ENCODE assay signal across 17 cellular contexts in the genomic region with DNA sequence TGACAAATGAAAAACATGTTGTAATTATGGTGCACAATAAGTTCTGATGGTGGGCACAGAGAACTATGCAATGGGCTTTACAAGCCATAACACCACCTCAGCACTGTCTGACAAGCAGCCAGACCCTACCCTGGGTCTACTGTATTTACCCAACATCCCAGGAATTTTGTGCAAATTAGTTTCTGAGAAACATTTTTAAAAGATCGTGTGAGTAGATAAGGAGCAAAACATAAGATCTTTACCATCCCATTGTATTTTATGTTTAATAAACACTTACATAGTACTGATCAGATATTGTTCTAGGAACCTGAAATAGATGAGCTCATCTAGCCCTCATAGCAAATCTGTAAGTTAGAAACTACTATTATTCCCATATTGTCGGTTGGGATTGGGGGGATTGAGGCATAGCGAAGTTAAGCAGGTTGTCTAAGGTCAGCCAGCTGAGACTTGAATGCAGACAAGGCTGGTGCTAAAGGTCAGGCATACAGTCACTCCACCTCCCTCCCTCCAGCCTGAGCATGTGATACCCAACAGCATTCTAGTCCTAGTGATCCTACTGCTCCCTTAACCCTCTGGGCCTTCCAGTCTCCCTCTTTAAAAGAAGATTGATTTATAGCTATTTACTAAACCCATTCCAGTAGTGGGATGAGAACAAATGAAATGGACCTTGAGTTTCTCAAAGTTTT.
A peak's percentile ranks its signal among the peaks of the same experiment; 100 is the strongest.
DNase-seq lines count a peak whose midpoint lies in the region; ATAC-seq and TF ChIP-seq lines count a peak whose summit lies in the region.
"Had no signal": no experiment of that assay in that cellular context is flagged by ENCODE, and none has a peak within 500 bp of the region (broad histone marks: within the 10 kb centered on the region; RNA-seq: fewer than 3 reads in every experiment).

No MANE protein-coding gene starts in this region.

- no peak overlapping the region; the same call in 1 of the 2 replicates for H3K4me3 ChIP-seq in BLaER1
- no peak overlapping the region for H3K4me3 ChIP-seq in hepatocyte
- no peak overlapping the region for H3K4me3 ChIP-seq in mucosa of descending colon
- H3K4me3 ChIP-seq in colonic mucosa: no peak overlapping the region
- H3K4me3 ChIP-seq: SJCRH30 had no signal

- H3K27me3 Mint-ChIP-seq in nephron progenitor cell (ENCODE audit: low read depth, poor library complexity): no peaks in the 10 kb centered on the region

- peak overlapping the region; percentile 84 for H3K4me2 ChIP-seq in BLaER1
- no peak overlapping the region for H3K4me2 ChIP-seq in hepatocyte

- DNase-seq in HuH-7 (ENCODE audit: low spot score) (peak; percentile 64), hepatocyte (ENCODE audit: low spot score) (peak; percentile 52), mucosa of descending colon (no peak), colonic mucosa (no peak), AG20443 (ENCODE audit: low spot score) (no peak), nephron progenitor cell (no peak), COLO829 (ENCODE audit: low spot score) (no peak)
- DNase-seq: H9, MV-4-11, NCI-H1417 treated with DMSO at 0.1 percent for 48 hours, NCI-H2081 treated with DMSO at 0.1 percent for 48 hours, NCI-H524, RPMI8226, SJCRH30 had no signal

- no peaks in the 10 kb centered on the region for H3K79me2 ChIP-seq in hepatocyte

- H3K27ac ChIP-seq in BLaER1 (peak overlapping the region; percentile 88), hepatocyte (no peak overlapping the region), colonic mucosa (no peak overlapping the region)
- H3K27ac ChIP-seq: SJCRH30 had no signal

- no peaks in the 10 kb centered on the region for H4K20me1 ChIP-seq in BLaER1
- no peaks in the 10 kb centered on the region for H4K20me1 ChIP-seq in hepatocyte (ENCODE audit: insufficient read depth, poor library complexity, severe bottlenecking)

- H3K9me2 ChIP-seq in hepatocyte (replicated peaks; ENCODE audit: insufficient read depth): no peaks in the 10 kb centered on the region

- H3K36me3 ChIP-seq in BLaER1 (no peaks in the 10 kb centered on the region; the same call in 1 of the 2 replicates), hepatocyte (replicated peaks; ENCODE audit: insufficient read depth, low read depth) (no peaks in the 10 kb centered on the region), mucosa of descending colon (ENCODE audit: low read depth) (no peaks in the 10 kb centered on the region), colonic mucosa (no peaks in the 10 kb centered on the region)
- H3K36me3 ChIP-seq: SJCRH30 had no signal

- peaks cover 73% of the 10 kb centered on the region for H3K4me1 ChIP-seq in BLaER1
- H3K4me1 ChIP-seq in hepatocyte (ENCODE audit: insufficient read depth): no peaks in the 10 kb centered on the region
- no peaks in the 10 kb centered on the region for H3K4me1 ChIP-seq in mucosa of descending colon (ENCODE audit: low read depth)
- no peaks in the 10 kb centered on the region for H3K4me1 ChIP-seq in colonic mucosa
- H3K4me1 ChIP-seq: SJCRH30 had no signal

- TF ChIP-seq CTCF in hepatocyte (IDR thresholded peaks at IDR 0.05; ENCODE audit: poor library complexity) (no peak), mucosa of descending colon (IDR thresholded peaks at IDR 0.05) (no peak), colonic mucosa (IDR thresholded peaks at IDR 0.05) (no peak), nephron progenitor cell (IDR thresholded peaks at IDR 0.05) (no peak)

- H3K27ac Mint-ChIP-seq in nephron progenitor cell: no peak overlapping the region
- H3K27ac Mint-ChIP-seq: CD4-positive, CD25-positive, alpha-beta regulatory T cell; IgD-negative memory B cell had no signal

- H3K27me3 ChIP-seq in BLaER1 (no peaks in the 10 kb centered on the region), hepatocyte (no peaks in the 10 kb centered on the region), colonic mucosa (no peaks in the 10 kb centered on the region)
- H3K27me3 ChIP-seq: SJCRH30 had no signal

- H3K9me3 Mint-ChIP-seq in nephron progenitor cell: peaks cover 18% of the 10 kb centered on the region

- no peak overlapping the region for H2AFZ ChIP-seq in hepatocyte

- peaks cover 34% of the 10 kb centered on the region for H3K9me3 ChIP-seq in BLaER1
- H3K9me3 ChIP-seq in hepatocyte (ENCODE audit: low read depth): no peaks in the 10 kb centered on the region
- peaks cover 7% of the 10 kb centered on the region for H3K9me3 ChIP-seq in mucosa of descending colon
- H3K9me3 ChIP-seq in colonic mucosa: no peaks in the 10 kb centered on the region
- H3K9me3 ChIP-seq: SJCRH30 had no signal

- intact Hi-C loops in mucosa of descending colon (cut with DNase I, micrococcal nuclease): no loop called here
- intact Hi-C loops in colonic mucosa (cut with DNase I): no loop called here

- H3K4me3 Mint-ChIP-seq in nephron progenitor cell: no peak overlapping the region
- H3K4me3 Mint-ChIP-seq: CD4-positive, CD25-positive, alpha-beta regulatory T cell; H9; IgD-negative memory B cell had no signal

- peak; percentile 54 for ATAC-seq in mucosa of descending colon

- no peaks in the 10 kb centered on the region for H3K36me3 Mint-ChIP-seq in nephron progenitor cell (ENCODE audit: low read depth)
- H3K36me3 Mint-ChIP-seq: CD4-positive, CD25-positive, alpha-beta regulatory T cell; IgD-negative memory B cell had no signal

- H3K9ac ChIP-seq in BLaER1 (no peak overlapping the region), colonic mucosa (ENCODE audit: low read depth in 2 of 2, low read length in 2 of 2) (no peak overlapping the region)

- peaks cover 25% of the 10 kb centered on the region for H3K4me1 Mint-ChIP-seq in nephron progenitor cell
- H3K4me1 Mint-ChIP-seq: CD4-positive, CD25-positive, alpha-beta regulatory T cell had no signal

- WGBS in hepatocyte (ENCODE audit: low lambda C conversion rate, missing lambda C conversion rate): 63% methylated on average over 3 of the region's 3 CpGs

Comparison
In these comparisons a context has a peak if more than half of its experiments do, and no peak if none do; other contexts are left out.
1. DNase-seq: peak in HuH-7 (single experiment) and hepatocyte (single experiment); none in mucosa of descending colon (0 of 3), colonic mucosa (single experiment), AG20443 (single experiment), nephron progenitor cell (single experiment) and COLO829 (single experiment).